Comparison of ENCODE assay signal across 22 cellular contexts in genomic region chr10:106436123-106436740, GRCh38.
DNase-seq lines count a peak whose midpoint lies in the region; ATAC-seq, FAIRE-seq and TF ChIP-seq lines count a peak whose summit lies in the region.
"Had no signal": no experiment of that assay in that cellular context is flagged by ENCODE, and none has a peak within 500 bp of the region (broad histone marks: within the 10 kb centered on the region; RNA-seq: fewer than 3 reads in every experiment).

No MANE protein-coding gene starts in this region.

- H2BK5ac ChIP-seq in IMR-90 (ENCODE audit: low read depth, low read length, poor library complexity, severe bottlenecking): no peak overlapping the region

- no peaks in the 10 kb centered on the region for H3K79me1 ChIP-seq in IMR-90 (ENCODE audit: low read depth in 1 of 2, low read length in 2 of 2)

- TF ChIP-seq CTCF in IMR-90 (conservative IDR thresholded peaks at IDR 0.05; ENCODE audit: low read depth, low read length) (no peak), astrocyte of the spinal cord (IDR thresholded peaks at IDR 0.05; ENCODE audit: low read depth, low read length) (no peak), smooth muscle cell (IDR thresholded peaks at IDR 0.05; ENCODE audit: borderline replicate concordance, insufficient read depth, poor library complexity, severe bottlenecking) (no peak), glutamatergic neuron (IDR thresholded peaks at IDR 0.05; ENCODE audit: partially characterized antibody, unreplicated experiment) (no peak)

- H3K9me3 ChIP-seq in IMR-90 (ENCODE audit: control insufficient read depth, insufficient read depth, low read length) (peaks cover 3% of the 10 kb centered on the region; the same call in 1 of the 2 replicates), smooth muscle cell (replicated peaks; ENCODE audit: low read depth) (no peaks in the 10 kb centered on the region)
- H3K9me3 ChIP-seq: lower lobe of right lung, neutrophil, thyroid gland had no signal

- no peak overlapping the region for H3K4me3 Mint-ChIP-seq in glutamatergic neuron (ENCODE audit: unreplicated experiment)
- H3K4me3 Mint-ChIP-seq: activated naive CD8-positive, alpha-beta T cell treated with anti-CD3 and anti-CD28 coated beads, Interleukin-2, amount 10 ng/mL, durations not matched to agents 7 days and 5 days; CD4-positive, alpha-beta memory T cell; stimulated activated naive CD8-positive, alpha-beta T cell treated with anti-CD3 and anti-CD28 coated beads, Interleukin-15, Interleukin-2, amounts not matched to agents 100 ng/mL and 50 ng/mL, for 24 hours had no signal

- no peaks in the 10 kb centered on the region for H4K20me1 ChIP-seq in IMR-90 (ENCODE audit: insufficient read depth, low read length)
- H4K20me1 ChIP-seq in smooth muscle cell (ENCODE audit: low read depth): no peaks in the 10 kb centered on the region

- no peak overlapping the region for H2BK120ac ChIP-seq in IMR-90 (ENCODE audit: low read depth, low read length)

- no peak overlapping the region for H3K14ac ChIP-seq in IMR-90 (replicated peaks; ENCODE audit: low read depth, low read length)

- no peak overlapping the region for H3K27ac ChIP-seq in IMR-90 (ENCODE audit: insufficient read depth, low read length)
- peak overlapping the region; percentile 71 for H3K27ac ChIP-seq in smooth muscle cell (ENCODE audit: low read depth)
- H3K27ac ChIP-seq: lower lobe of right lung, neutrophil, thyroid gland had no signal

- no peaks in the 10 kb centered on the region for H3K27me3 Mint-ChIP-seq in glutamatergic neuron (ENCODE audit: unreplicated experiment)
- H3K27me3 Mint-ChIP-seq: activated naive CD8-positive, alpha-beta T cell treated with anti-CD3 and anti-CD28 coated beads, Interleukin-2, amount 10 ng/mL, durations not matched to agents 7 days and 5 days; CD4-positive, alpha-beta memory T cell; stimulated activated naive CD8-positive, alpha-beta T cell treated with anti-CD3 and anti-CD28 coated beads, Interleukin-15, Interleukin-2, amounts not matched to agents 100 ng/mL and 50 ng/mL, for 24 hours had no signal

- H3F3A ChIP-seq in smooth muscle cell (ENCODE audit: low read depth): peaks cover 3% of the 10 kb centered on the region

- POLR2A ChIA-PET in IMR-90 (lab: Charles Lee; ENCODE audit: unreplicated experiment): no interaction called here

- H2AFZ ChIP-seq in IMR-90 (replicated peaks; ENCODE audit: low read length, poor library complexity) (no peak overlapping the region), smooth muscle cell (ENCODE audit: low read depth) (no peak overlapping the region)

- H3K4me2 ChIP-seq in IMR-90 (ENCODE audit: low read depth, low read length) (no peak overlapping the region), smooth muscle cell (no peak overlapping the region)

- CTCF ChIA-PET in IMR-90 (lab: Yijun Ruan, JAX): no interaction called here

- no CpG with 5 or more reads among the region's 3 CpGs for WGBS in IMR-90 (ENCODE audit: extremely low coverage in 2 of 2, insufficient read length in 1 of 2), 2 experiments
- WGBS in smooth muscle cell (ENCODE audit: low lambda C conversion rate): 50% methylated on average over 3 of the region's 3 CpGs

- no peaks in the 10 kb centered on the region for H3K79me2 ChIP-seq in smooth muscle cell (ENCODE audit: low read depth)

- no peaks in the 10 kb centered on the region for H3K4me1 ChIP-seq in IMR-90 (ENCODE audit: control insufficient read depth, insufficient read depth, low read length)
- H3K4me1 ChIP-seq in smooth muscle cell (ENCODE audit: low read depth): peaks cover 5% of the 10 kb centered on the region
- H3K4me1 ChIP-seq: lower lobe of right lung, thyroid gland had no signal

- BruUV-seq in IMR-90 (replicated peaks; lab: Mats Ljungman, UMichigan): no TSS peak

- no peak overlapping the region for H3K23ac ChIP-seq in IMR-90 (ENCODE audit: low read depth, low read length)

- no peak overlapping the region for H2AK9ac ChIP-seq in IMR-90 (replicated peaks; ENCODE audit: low read depth, low read length, poor library complexity)

- no peak overlapping the region for H2AK5ac ChIP-seq in IMR-90 (ENCODE audit: low read depth, low read length)

- TF ChIP-seq POLR2A in IMR-90 (IDR thresholded peaks at IDR 0.05; ENCODE audit: low read depth, low read length) (no peak), GM12892 (IDR thresholded peaks at IDR 0.05; ENCODE audit: low read depth, low read length) (no peak)

- H3K56ac ChIP-seq in IMR-90 (ENCODE audit: extremely low read depth, insufficient read depth, low read length): no peak overlapping the region

- H3K27me3 ChIP-seq in IMR-90 (ENCODE audit: control insufficient read depth, insufficient read depth, low read length) (no peaks in the 10 kb centered on the region), smooth muscle cell (ENCODE audit: low read depth) (no peaks in the 10 kb centered on the region)
- H3K27me3 ChIP-seq: neutrophil, thyroid gland had no signal

- H3K9me3 Mint-ChIP-seq in glutamatergic neuron (ENCODE audit: unreplicated experiment): no peaks in the 10 kb centered on the region
- H3K9me3 Mint-ChIP-seq: stimulated activated naive CD8-positive, alpha-beta T cell treated with anti-CD3 and anti-CD28 coated beads, Interleukin-15, Interleukin-2, amounts not matched to agents 100 ng/mL and 50 ng/mL, for 24 hours had no signal

- no peak for TF ChIP-seq RAD21 in IMR-90 (IDR thresholded peaks at IDR 0.05; ENCODE audit: low read length)

- H3K36me3 ChIP-seq in IMR-90 (ENCODE audit: control insufficient read depth, insufficient read depth, low read length) (no peaks in the 10 kb centered on the region), smooth muscle cell (ENCODE audit: low read depth) (no peaks in the 10 kb centered on the region)
- H3K36me3 ChIP-seq: lower lobe of right lung, neutrophil, thyroid gland had no signal

- peak; percentile 26 for DNase-seq in IMR-90
- DNase-seq in astrocyte of the spinal cord (ENCODE audit: low read depth, low spot score): peak; percentile 57
- no peak for DNase-seq in smooth muscle cell (lab: John Stamatoyannopoulos, UW; ENCODE audit: unreplicated experiment)
- no peak for DNase-seq in glutamatergic neuron
- DNase-seq in activated effector memory CD4-positive, alpha-beta T cell treated with Interleukin-2 at 50 U/mL for 16 hours: no peak
- DNase-seq in GM12892 (ENCODE audit: insufficient read length): no peak
- DNase-seq: activated naive CD8-positive, alpha-beta T cell treated with anti-CD3 and anti-CD28 coated beads, Interleukin-2, amount 10 ng/mL, durations not matched to agents 7 days and 5 days; CD4-positive, alpha-beta memory T cell; cortex of kidney; DMS153; lower lobe of right lung; NCI-H1417 treated with DMSO at 0.1 percent for 48 hours; NCI-H524; retina; stimulated activated CD4-positive, alpha-beta T cell treated with anti-CD3 and anti-CD28 coated beads, Interleukin-4, amount 100 ng/mL, for 4 hours; T-helper 2 cell; thyroid gland had no signal

- FAIRE-seq in islet of Langerhans (lab: Jason Lieb, UNC) (peak; percentile 97), GM12892 (lab: Jason Lieb, UNC) (no peak)
- FAIRE-seq: HepG2, RCC 7860 had no signal

- no peak overlapping the region for H4K91ac ChIP-seq in IMR-90 (ENCODE audit: insufficient read depth, low read depth, low read length)

- no peak overlapping the region for H2BK15ac ChIP-seq in IMR-90 (ENCODE audit: low read depth, low read length)

- in situ Hi-C loops in IMR-90 (cut with MboI; ENCODE audit: low sequenced_read_pairs): no loop called here
- in situ Hi-C loops in astrocyte of the spinal cord (cut with HindIII; ENCODE audit: low sequenced_read_pairs): no loop called here

- ATAC-seq in IMR-90 (ENCODE audit: low read depth): no peak
- ATAC-seq: HepG2, lower lobe of right lung had no signal

- H3K18ac ChIP-seq in IMR-90 (ENCODE audit: low read depth, low read length): no peak overlapping the region

- H3K4me1 Mint-ChIP-seq in glutamatergic neuron (ENCODE audit: low read depth, unreplicated experiment): no peaks in the 10 kb centered on the region
- H3K4me1 Mint-ChIP-seq: activated naive CD8-positive, alpha-beta T cell treated with anti-CD3 and anti-CD28 coated beads, Interleukin-2, amount 10 ng/mL, durations not matched to agents 7 days and 5 days; CD4-positive, alpha-beta memory T cell had no signal

- intact Hi-C loops in IMR-90 (cut with micrococcal nuclease): no loop called here

- H3K9me1 ChIP-seq in IMR-90 (ENCODE audit: insufficient read depth, low read length): no peaks in the 10 kb centered on the region

- no peak overlapping the region; the same call in 1 of the 2 replicates for H4K5ac ChIP-seq in IMR-90 (ENCODE audit: low read depth, low read length)

- no peaks in the 10 kb centered on the region for H3K36me3 Mint-ChIP-seq in glutamatergic neuron (ENCODE audit: unreplicated experiment)
- H3K36me3 Mint-ChIP-seq: activated naive CD8-positive, alpha-beta T cell treated with anti-CD3 and anti-CD28 coated beads, Interleukin-2, amount 10 ng/mL, durations not matched to agents 7 days and 5 days; CD4-positive, alpha-beta memory T cell had no signal

- H3K27ac Mint-ChIP-seq in glutamatergic neuron (ENCODE audit: unreplicated experiment): no peak overlapping the region
- H3K27ac Mint-ChIP-seq: activated naive CD8-positive, alpha-beta T cell treated with anti-CD3 and anti-CD28 coated beads, Interleukin-2, amount 10 ng/mL, durations not matched to agents 7 days and 5 days; CD4-positive, alpha-beta memory T cell; stimulated activated naive CD8-positive, alpha-beta T cell treated with anti-CD3 and anti-CD28 coated beads, Interleukin-15, Interleukin-2, amounts not matched to agents 100 ng/mL and 50 ng/mL, for 24 hours had no signal

- no peak overlapping the region for H2BK20ac ChIP-seq in IMR-90 (ENCODE audit: low read depth, low read length)

- no peak overlapping the region for H3K4ac ChIP-seq in IMR-90 (ENCODE audit: low read depth, low read length)

- no peak overlapping the region for H3K4me3 ChIP-seq in IMR-90 (ENCODE audit: insufficient read depth, low read depth, low read length)
- no peak overlapping the region for H3K4me3 ChIP-seq in astrocyte of the spinal cord (ENCODE audit: low read depth, low read length)
- no peak overlapping the region for H3K4me3 ChIP-seq in smooth muscle cell
- H3K4me3 ChIP-seq: lower lobe of right lung, thyroid gland had no signal

- dilution Hi-C loops in IMR-90 (cut with HindIII; ENCODE audit: low sequenced_read_pairs, unreplicated experiment): no loop called here

- H3K9ac ChIP-seq in IMR-90 (ENCODE audit: low read depth, low read length) (no peak overlapping the region), smooth muscle cell (ENCODE audit: low read depth) (no peak overlapping the region)

- no peak overlapping the region for H4K8ac ChIP-seq in IMR-90 (ENCODE audit: low read depth in 2 of 2, low read length in 2 of 2)

TF ChIP-seq in IMR-90, 13 proteins besides CTCF, POLR2A, EP300 and RAD21 (continues in another document):
- TF ChIP-seq FOS (IDR thresholded peaks at IDR 0.05; ENCODE audit: low read depth, low read length) (no peak), MAZ (IDR thresholded peaks at IDR 0.05; ENCODE audit: borderline replicate concordance, low read depth, low read length) (no peak)

Comparison
In these comparisons a context has a peak if more than half of its experiments do, and no peak if none do; other contexts are left out.
1. DNase-seq: peak in IMR-90 (single experiment) and astrocyte of the spinal cord (single experiment); none in smooth muscle cell (single experiment), glutamatergic neuron (single experiment), activated effector memory CD4-positive, alpha-beta T cell treated with Interleukin-2 at 50 U/mL for 16 hours (single experiment) and GM12892 (single experiment).